ENCODE assay signal across 12 cellular contexts in genomic region chr9:83472764-83473163, GRCh38.
A peak's percentile ranks its signal among the peaks of the same experiment; 100 is the strongest.
DNase-seq lines count a peak whose midpoint lies in the region; ATAC-seq, FAIRE-seq and TF ChIP-seq lines count a peak whose summit lies in the region.
"Had no signal": no experiment of that assay in that cellular context is flagged by ENCODE, and none has a peak within 500 bp of the region (broad histone marks: within the 10 kb centered on the region; RNA-seq: fewer than 3 reads in every experiment).

No MANE protein-coding gene starts in this region.

- H3K27me3 ChIP-seq in GM23248 (replicated peaks; ENCODE audit: insufficient read depth): no peaks in the 10 kb centered on the region
- no peaks in the 10 kb centered on the region for H3K27me3 ChIP-seq in lower lobe of right lung (ENCODE audit: low read depth)

- DNase-seq in A549 (ENCODE audit: low read depth in 1 of 2, low spot score in 1 of 2): no peak
- DNase-seq in GM23248: no peak
- DNase-seq in activated T-helper 1 cell treated with anti-CD3 and anti-CD28 coated beads, Interleukin-12 subunit alpha, Interleukin-12 subunit beta, Interleukin-2, Interleukin-4 antibody, amounts not matched to agents 30 ng/mL and 10 ng/mL and 1 ng/mL, durations not matched to agents 14 hours and 24 hours and 36 hours (ENCODE audit: low spot score): no peak
- peak; percentile 50 for DNase-seq in lower lobe of right lung
- no peak for DNase-seq in midbrain (lab: John Stamatoyannopoulos, UW)
- DNase-seq in Ammon's horn (ENCODE audit: low spot score): no peak
- no peak for DNase-seq in NCI-H345 (lab: John Stamatoyannopoulos, UW)
- DNase-seq: NCI-H1048; stimulated activated CD4-positive, alpha-beta T cell treated with anti-CD3 and anti-CD28 coated beads, Interleukin-12 subunit alpha, Interleukin-12 subunit beta, amount 100 ng/mL, for 4 hours had no signal

- no peaks in the 10 kb centered on the region for H3K9me3 ChIP-seq in A549
- no peaks in the 10 kb centered on the region for H3K9me3 ChIP-seq in GM23248 (ENCODE audit: low read depth)
- H3K9me3 ChIP-seq in lower lobe of right lung: no peaks in the 10 kb centered on the region

- H3K9me3 Mint-ChIP-seq in activated T-helper 1 cell treated with anti-CD3 and anti-CD28 coated beads, Interleukin-12 subunit alpha, Interleukin-12 subunit beta, Interleukin-2, Interleukin-4 antibody, amounts not matched to agents 30 ng/mL and 10 ng/mL and 1 ng/mL, durations not matched to agents 14 hours and 24 hours and 36 hours: peaks cover 7% of the 10 kb centered on the region

- 41% methylated on average over 5 of the region's 5 CpGs for WGBS in A549 (ENCODE audit: missing lambda C conversion rate)
- WGBS in GM23248 (ENCODE audit: low coverage in 1 of 2, low lambda C conversion rate in 2 of 2, missing lambda C conversion rate in 2 of 2), 2 experiments: 95 to 96% methylated on average over 5 of the region's 5 CpGs

- H3K4me1 ChIP-seq in A549 (peaks cover 40% of the 10 kb centered on the region), GM23248 (ENCODE audit: insufficient read depth) (peaks cover 28% of the 10 kb centered on the region), lower lobe of right lung (peaks cover 34% of the 10 kb centered on the region)

- POLR2A ChIA-PET in A549 (lab: Yijun Ruan, JAX): no interaction called here

- H3K4me3 Mint-ChIP-seq in activated T-helper 1 cell treated with anti-CD3 and anti-CD28 coated beads, Interleukin-12 subunit alpha, Interleukin-12 subunit beta, Interleukin-2, Interleukin-4 antibody, amounts not matched to agents 30 ng/mL and 10 ng/mL and 1 ng/mL, durations not matched to agents 14 hours and 24 hours and 36 hours: peak overlapping the region; percentile 57
- H3K4me3 Mint-ChIP-seq: WTC11 had no signal

- H2AFZ ChIP-seq in GM23248: no peak overlapping the region

- H3K27ac ChIP-seq in A549 (peak overlapping the region; percentile 76 to 78), GM23248 (peak overlapping the region; percentile 17; the same call in 1 of the 2 replicates), lower lobe of right lung (peak overlapping the region; percentile 56)

- H3K9me2 ChIP-seq in GM23248 (ENCODE audit: insufficient read depth): no peaks in the 10 kb centered on the region

- peak overlapping the region; percentile 28; the same call in 2 of the 3 replicates for H3K4me3 ChIP-seq in A549
- H3K4me3 ChIP-seq in GM23248: no peak overlapping the region
- no peak overlapping the region for H3K4me3 ChIP-seq in lower lobe of right lung

- no peaks in the 10 kb centered on the region for H3K36me3 ChIP-seq in GM23248 (ENCODE audit: low read depth)
- H3K36me3 ChIP-seq in lower lobe of right lung: no peaks in the 10 kb centered on the region

- peaks cover 14% of the 10 kb centered on the region for H3K4me1 Mint-ChIP-seq in activated T-helper 1 cell treated with anti-CD3 and anti-CD28 coated beads, Interleukin-12 subunit alpha, Interleukin-12 subunit beta, Interleukin-2, Interleukin-4 antibody, amounts not matched to agents 30 ng/mL and 10 ng/mL and 1 ng/mL, durations not matched to agents 14 hours and 24 hours and 36 hours (ENCODE audit: low read depth)

- peaks cover 3% of the 10 kb centered on the region for H3K36me3 Mint-ChIP-seq in activated T-helper 1 cell treated with anti-CD3 and anti-CD28 coated beads, Interleukin-12 subunit alpha, Interleukin-12 subunit beta, Interleukin-2, Interleukin-4 antibody, amounts not matched to agents 30 ng/mL and 10 ng/mL and 1 ng/mL, durations not matched to agents 14 hours and 24 hours and 36 hours (ENCODE audit: low read depth)
- H3K36me3 Mint-ChIP-seq: WTC11 had no signal

- H3K27ac Mint-ChIP-seq in activated T-helper 1 cell treated with anti-CD3 and anti-CD28 coated beads, Interleukin-12 subunit alpha, Interleukin-12 subunit beta, Interleukin-2, Interleukin-4 antibody, amounts not matched to agents 30 ng/mL and 10 ng/mL and 1 ng/mL, durations not matched to agents 14 hours and 24 hours and 36 hours: no peak overlapping the region
- H3K27ac Mint-ChIP-seq: WTC11 had no signal

- no peak for TF ChIP-seq EP300 in A549 (IDR thresholded peaks at IDR 0.05)

- H3K27me3 Mint-ChIP-seq in activated T-helper 1 cell treated with anti-CD3 and anti-CD28 coated beads, Interleukin-12 subunit alpha, Interleukin-12 subunit beta, Interleukin-2, Interleukin-4 antibody, amounts not matched to agents 30 ng/mL and 10 ng/mL and 1 ng/mL, durations not matched to agents 14 hours and 24 hours and 36 hours (ENCODE audit: insufficient read depth): peaks cover 8% of the 10 kb centered on the region

- ATAC-seq in A549: no peak
- peak; percentile 48 to 65 for ATAC-seq in lower lobe of right lung
- ATAC-seq in HG03460 (IDR thresholded peaks at IDR 0.05; ENCODE audit: unreplicated experiment): no peak
- ATAC-seq: WTC11 had no signal

- H3K4me2 ChIP-seq in A549: peak overlapping the region; percentile 90
- no peak overlapping the region for H3K4me2 ChIP-seq in GM23248 (ENCODE audit: unreplicated experiment)

- no peak for TF ChIP-seq POLR2A in A549 (IDR thresholded peaks at IDR 0.05; ENCODE audit: low read length)

- no peaks in the 10 kb centered on the region for H3K79me2 ChIP-seq in GM23248 (ENCODE audit: insufficient read depth)

- TF ChIP-seq CTCF in A549 (IDR thresholded peaks at IDR 0.05) (no peak), lower lobe of right lung (IDR thresholded peaks at IDR 0.05) (no peak)

- CTCF ChIA-PET in A549 (lab: Yijun Ruan, JAX): interaction anchor here (1.3 kb wide), 1 partner anchor 18 kb away, joined by 3 read pairs; no protein-coding TSS in a partner anchor

- in situ Hi-C loops in GM23248 (cut with MboI): no loop called here

- FAIRE-seq in A549 (lab: Jason Lieb, UNC): no peak
- FAIRE-seq: endometrium had no signal

- TF ChIP-seq RAD21 in A549 (conservative IDR thresholded peaks at IDR 0.05 in 1 of 2, IDR thresholded peaks at IDR 0.05 in 1 of 2): no peak

- intact Hi-C loops in activated T-helper 1 cell treated with anti-CD3 and anti-CD28 coated beads, Interleukin-12 subunit alpha, Interleukin-12 subunit beta, Interleukin-2, Interleukin-4 antibody, amounts not matched to agents 30 ng/mL and 10 ng/mL and 1 ng/mL, durations not matched to agents 14 hours and 24 hours and 36 hours (cut with micrococcal nuclease): no loop called here
- intact Hi-C loops in lower lobe of right lung (cut with DNase I): no loop called here

- H3K9ac ChIP-seq in GM23248: no peak overlapping the region

- H4K20me1 ChIP-seq in GM23248 (ENCODE audit: insufficient read depth): no peaks in the 10 kb centered on the region

- no peaks in the 10 kb centered on the region for H3F3A ChIP-seq in GM23248 (ENCODE audit: insufficient read depth)

TF ChIP-seq in A549, 52 proteins besides CTCF, POLR2A, EP300 and RAD21:
- TF ChIP-seq USF2 (IDR thresholded peaks at IDR 0.05): no peak
- TF ChIP-seq HOXA7 (CRISPR knock-in tag; IDR thresholded peaks at IDR 0.05): no peak
- no peak for TF ChIP-seq ZC3H11A (IDR thresholded peaks at IDR 0.05)
- TF ChIP-seq FOXS1 (CRISPR knock-in tag; IDR thresholded peaks at IDR 0.05): no peak
- TF ChIP-seq NFE2L2 (conservative IDR thresholded peaks at IDR 0.05; ENCODE audit: low read length): no peak

Comparison
In these comparisons a context has a peak if more than half of its experiments do, and no peak if none do; other contexts are left out.
1. ATAC-seq: peak in lower lobe of right lung (2 of 2); none in A549 (0 of 2) and HG03460 (single experiment).
2. H3K27ac ChIP-seq: peak in every context shown above with its lines; median percentile 77 in A549; 56 in lower lobe of right lung; 17 in GM23248.